Comparison of ENCODE assay signal across 14 cellular contexts in the genomic region with DNA sequence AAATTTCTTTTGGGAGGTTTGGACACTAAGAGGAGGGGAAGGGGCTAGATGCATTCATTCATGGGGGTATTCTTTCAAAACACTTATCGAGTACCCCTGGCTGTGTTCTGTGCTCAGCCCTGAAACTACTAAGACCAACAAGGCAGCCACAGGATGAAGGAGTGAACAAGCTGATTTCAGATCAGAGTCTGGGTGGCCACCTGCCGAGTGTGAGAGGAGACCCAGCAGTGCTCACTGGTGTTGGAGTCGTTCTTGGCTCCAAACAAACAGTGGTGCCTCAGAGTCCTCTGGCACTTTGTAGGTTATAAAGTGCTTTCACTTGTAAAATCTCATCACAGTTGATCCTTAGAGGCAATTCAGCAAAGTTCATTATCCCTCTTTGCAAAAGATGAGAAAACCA. TPM values are rescaled to one million over a fixed set of nuclear protein-coding genes. Genes with fewer than 3 reads are reported as not detected.
A peak's percentile ranks its signal among the peaks of the same experiment; 100 is the strongest.
DNase-seq lines count a peak whose midpoint lies in the region; ATAC-seq lines count a peak whose summit lies in the region.
"Had no signal": no experiment of that assay in that cellular context is flagged by ENCODE, and none has a peak within 500 bp of the region (broad histone marks: within the 10 kb centered on the region; RNA-seq: fewer than 3 reads in every experiment).

No MANE protein-coding gene starts in this region.

- H3K79me1 ChIP-seq in mesendoderm (ENCODE audit: low read length): no peaks in the 10 kb centered on the region

- H3K79me2 ChIP-seq in Karpas-422 (ENCODE audit: low read length) (no peaks in the 10 kb centered on the region), mesendoderm (ENCODE audit: control insufficient read depth, insufficient read depth, low read length) (no peaks in the 10 kb centered on the region), GM23248 (ENCODE audit: insufficient read depth) (no peaks in the 10 kb centered on the region)

- H3K23ac ChIP-seq in mesendoderm (ENCODE audit: low read length): no peak overlapping the region

- H4K8ac ChIP-seq in mesendoderm (ENCODE audit: low read depth, low read length): no peak overlapping the region

- H3K4ac ChIP-seq in mesendoderm (ENCODE audit: low read depth, low read length): no peak overlapping the region

- H2AFZ ChIP-seq in Karpas-422 (ENCODE audit: low read length) (no peak overlapping the region), GM23248 (no peak overlapping the region)

- H3K27ac ChIP-seq in Karpas-422 (ENCODE audit: low read length): no peak overlapping the region
- H3K27ac ChIP-seq in mesendoderm (ENCODE audit: low read depth, low read length): no peak overlapping the region
- H3K27ac ChIP-seq in GM23248: no peak overlapping the region
- H3K27ac ChIP-seq: C4-2B had no signal

- in situ Hi-C loops in GM23248 (cut with MboI): no loop called here

- H2BK120ac ChIP-seq in mesendoderm (ENCODE audit: low read depth, low read length): no peak overlapping the region

- H4K5ac ChIP-seq in mesendoderm (ENCODE audit: low read length): no peak overlapping the region

- H3K9me2 ChIP-seq in Karpas-422 (replicated peaks; ENCODE audit: insufficient read depth, low read length) (no peaks in the 10 kb centered on the region), GM23248 (ENCODE audit: insufficient read depth) (no peaks in the 10 kb centered on the region)

- no peak overlapping the region for H2BK15ac ChIP-seq in mesendoderm (replicated peaks; ENCODE audit: low read depth)

- H3K4me2 ChIP-seq in Karpas-422 (ENCODE audit: low read depth, low read length, poor library complexity, severe bottlenecking) (no peak overlapping the region), mesendoderm (ENCODE audit: low read length) (no peak overlapping the region), GM23248 (ENCODE audit: unreplicated experiment) (no peak overlapping the region)

- H2BK5ac ChIP-seq in mesendoderm (ENCODE audit: low read length): no peak overlapping the region

- DNase-seq in Karpas-422: peak; percentile 33
- DNase-seq in mesendoderm: peak; percentile 62
- no peak for DNase-seq in SW480 (ENCODE audit: low spot score)
- DNase-seq in GOT3 (lab: John Stamatoyannopoulos, UW): no peak
- DNase-seq in GM23248: no peak
- DNase-seq: Caco-2; CD4-positive, CD25-positive, alpha-beta regulatory T cell; CD8-positive, alpha-beta T cell; DMS153; DND-41 had no signal

- no peak overlapping the region for H3K18ac ChIP-seq in mesendoderm (ENCODE audit: low read length)

- H2AK5ac ChIP-seq in mesendoderm (ENCODE audit: low read length): no peak overlapping the region

- H3K9me3 ChIP-seq in Karpas-422 (ENCODE audit: low read length): no peaks in the 10 kb centered on the region
- H3K9me3 ChIP-seq in iPS-18c (ENCODE audit: control insufficient read depth, insufficient read depth, low read length): no peaks in the 10 kb centered on the region
- H3K9me3 ChIP-seq in GM23248 (ENCODE audit: low read depth): no peaks in the 10 kb centered on the region
- H3K9me3 ChIP-seq: Caco-2, HAP-1 had no signal

- WGBS in mesendoderm (ENCODE audit: extremely low coverage, insufficient coverage, low lambda C conversion rate): no CpG with 5 or more reads among the region's 3 CpGs
- 25 to 26% methylated on average over 3 of the region's 3 CpGs for WGBS in GM23248 (ENCODE audit: low coverage in 1 of 2, low lambda C conversion rate in 2 of 2, missing lambda C conversion rate in 2 of 2), 2 experiments

- H3K9ac ChIP-seq in Karpas-422 (ENCODE audit: low read length) (no peak overlapping the region), mesendoderm (ENCODE audit: low read length) (no peak overlapping the region), GM23248 (no peak overlapping the region)

- H4K20me1 ChIP-seq in Karpas-422 (ENCODE audit: insufficient read depth, low read depth, low read length) (no peaks in the 10 kb centered on the region), GM23248 (ENCODE audit: insufficient read depth) (no peaks in the 10 kb centered on the region)

- no peaks in the 10 kb centered on the region for H3F3A ChIP-seq in GM23248 (ENCODE audit: insufficient read depth)

- no peaks in the 10 kb centered on the region for H3K27me3 ChIP-seq in Karpas-422 (ENCODE audit: low read length)
- no peaks in the 10 kb centered on the region for H3K27me3 ChIP-seq in mesendoderm (ENCODE audit: insufficient read depth, low read length, poor library complexity)
- H3K27me3 ChIP-seq in GM23248 (replicated peaks; ENCODE audit: insufficient read depth): peaks cover 61% of the 10 kb centered on the region

- H3K36me3 ChIP-seq in Karpas-422 (ENCODE audit: insufficient read depth, low read length): no peaks in the 10 kb centered on the region
- H3K36me3 ChIP-seq in mesendoderm (ENCODE audit: control insufficient read depth, insufficient read depth, low read length): no peaks in the 10 kb centered on the region
- no peaks in the 10 kb centered on the region for H3K36me3 ChIP-seq in GM23248 (ENCODE audit: low read depth)
- H3K36me3 ChIP-seq: HAP-1 had no signal

- H3K4me1 ChIP-seq in Karpas-422 (ENCODE audit: low read length): peaks cover 5% of the 10 kb centered on the region
- H3K4me1 ChIP-seq in mesendoderm (ENCODE audit: control insufficient read depth, low read depth, low read length): no peaks in the 10 kb centered on the region
- no peaks in the 10 kb centered on the region for H3K4me1 ChIP-seq in GM23248 (ENCODE audit: insufficient read depth)
- H3K4me1 ChIP-seq: HAP-1 had no signal

- no peak for ATAC-seq in GM18867 (IDR thresholded peaks at IDR 0.05; ENCODE audit: unreplicated experiment)
- ATAC-seq: CD8-positive, alpha-beta T cell had no signal

- no peak overlapping the region for H3K56ac ChIP-seq in mesendoderm (ENCODE audit: low read length)

- H3K4me3 ChIP-seq in Karpas-422 (ENCODE audit: low read length) (no peak overlapping the region), iPS-18c (ENCODE audit: insufficient read depth, low read depth, low read length) (0 out of 2 replicates have a peak overlapping the region, but pooled peaks have one; percentile 16), mesendoderm (ENCODE audit: low read length) (no peak overlapping the region), GM23248 (no peak overlapping the region)
- H3K4me3 ChIP-seq: HAP-1 had no signal

RNA-seq across cellular contexts. Expression of gene CMTM8, which starts 48.8 kb away (rescaled TPM):
- 0.14 and 0.19 TPM in 2 replicates for total RNA-seq in Karpas-422 (2014; rRNA removed; shearing (Covaris generic); ENCODE audit: low replicate concordance)
- 7.4 TPM for polyA plus RNA-seq in mesendoderm (2013, experiment 1 of 2)
- polyA plus RNA-seq in mesendoderm (2013, experiment 2 of 2): 9.2 TPM
- total RNA-seq in GM23248 (2014; rRNA removed; shearing (Covaris generic)): not detected in 2 replicates
- not detected in 2 replicates for polyA plus RNA-seq in GM23248 (2016; fragmentation: Nextera tagmentation; extraction: Ambion mirVana)

Comparison
In these comparisons a context has a peak if more than half of its experiments do, and no peak if none do; other contexts are left out.
1. DNase-seq: peak in Karpas-422 (single experiment) and mesendoderm (single experiment); none in SW480 (single experiment), GOT3 (single experiment) and GM23248 (single experiment).